10 cellular contexts compared by ENCODE assay signal in genomic region chr4:5785806-5786680, GRCh38.
DNase-seq lines count a peak whose midpoint lies in the region; ATAC-seq and TF ChIP-seq lines count a peak whose summit lies in the region.
"Had no signal": no experiment of that assay in that cellular context is flagged by ENCODE, and none has a peak within 500 bp of the region (broad histone marks: within the 10 kb centered on the region; RNA-seq: fewer than 3 reads in every experiment).

No MANE protein-coding gene starts in this region.

- no peak overlapping the region for H3K27ac ChIP-seq in right cardiac atrium (ENCODE audit: low read length)
- peak overlapping the region; percentile 35 to 64 for H3K27ac ChIP-seq in uterus

- no peaks in the 10 kb centered on the region for H3K36me3 ChIP-seq in uterus

- peak; percentile 51 to 53 for ATAC-seq in right cardiac atrium
- no peak for ATAC-seq in GM21367 (IDR thresholded peaks at IDR 0.05; ENCODE audit: unreplicated experiment)
- no peak for ATAC-seq in HG03469 (IDR thresholded peaks at IDR 0.05; ENCODE audit: unreplicated experiment)
- ATAC-seq: activated naive CD4-positive, alpha-beta T cell treated with anti-CD3 and anti-CD28 coated beads, Interleukin-2, amount 50 U/mL, for 72 hours had no signal

- no peak overlapping the region for H3K4me3 ChIP-seq in cardiac fibroblast (replicated peaks in 1 of 2; ENCODE audit: low read depth in 2 of 2, low read length in 2 of 2)
- H3K4me3 ChIP-seq in right cardiac atrium (ENCODE audit: low read length), result no peak overlapping the region
- no peak overlapping the region for H3K4me3 ChIP-seq in uterus

- H3K4me1 ChIP-seq in right cardiac atrium (ENCODE audit: control insufficient read depth, insufficient read depth, low read length) (no peaks in the 10 kb centered on the region), uterus (no peaks in the 10 kb centered on the region)

- DNase-seq in LHCN-M2 (ENCODE audit: low read depth) (peak; percentile 73), cardiac fibroblast (ENCODE audit: low read depth in 2 of 2) (peak; percentile 69 to 96), right cardiac atrium (no peak), uterus (no peak), NCI-H69 (lab: John Stamatoyannopoulos, UW) (no peak)
- DNase-seq: DMS 273 treated with DMSO at 0.1 percent for 48 hours, NCI-H1092 treated with DMSO at 0.1 percent for 48 hours had no signal

- intact Hi-C loops in right cardiac atrium (cut with DNase I) (no loop called here), uterus (cut with DNase I; ENCODE audit: low total_unique reads) (no loop called here)

- H3K9me3 ChIP-seq in right cardiac atrium (ENCODE audit: control insufficient read depth, low read length) (no peaks in the 10 kb centered on the region), uterus (no peaks in the 10 kb centered on the region)

- WGBS in right cardiac atrium, result 75% methylated on average over 9 of the region's 9 CpGs

- TF ChIP-seq CTCF in cardiac fibroblast (IDR thresholded peaks at IDR 0.05; ENCODE audit: low read depth, low read length) (no peak), uterus (IDR thresholded peaks at IDR 0.05) (no peak)

- H3K27me3 ChIP-seq in right cardiac atrium (ENCODE audit: control insufficient read depth, insufficient read depth) (no peaks in the 10 kb centered on the region), uterus (no peaks in the 10 kb centered on the region)

- no peak for TF ChIP-seq POLR2A in uterus (IDR thresholded peaks at IDR 0.05)

Comparison
In these comparisons a context has a peak if more than half of its experiments do, and no peak if none do; other contexts are left out.
1. DNase-seq: peak in LHCN-M2 (single experiment) and cardiac fibroblast (2 of 2); none in right cardiac atrium (0 of 3), uterus (0 of 2) and NCI-H69 (single experiment).
2. ATAC-seq: peak in right cardiac atrium (2 of 2); none in GM21367 (single experiment) and HG03469 (single experiment).